ENCODE assay signal across 9 cellular contexts in the genomic region with DNA sequence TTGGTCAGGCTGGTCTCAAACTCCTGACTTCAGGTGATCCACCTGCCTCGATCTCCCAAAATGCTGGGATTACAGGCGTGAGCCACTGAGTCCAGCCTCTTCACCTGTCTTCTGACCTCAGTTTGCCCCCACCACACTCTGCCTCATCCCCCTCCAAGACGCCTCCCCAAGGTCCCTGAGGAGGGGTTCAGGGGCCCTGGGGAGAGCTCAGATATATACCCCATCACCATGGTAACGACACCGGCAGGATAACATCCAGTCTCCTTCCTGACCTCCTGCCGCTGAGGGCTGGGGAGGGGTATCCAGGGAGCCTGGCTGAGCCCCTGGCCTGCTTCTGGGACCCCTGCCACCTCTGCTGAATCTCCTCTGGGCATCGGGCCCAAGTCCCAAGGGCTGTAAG. TPM values are rescaled to one million over a fixed set of nuclear protein-coding genes. Genes with fewer than 3 reads are reported as not detected.
"Had no signal": no experiment of that assay in that cellular context is flagged by ENCODE, and none has a peak within 500 bp of the region (broad histone marks: within the 10 kb centered on the region; RNA-seq: fewer than 3 reads in every experiment).

No MANE protein-coding gene starts in this region.

- H3K27ac ChIP-seq: esophagus squamous epithelium, gastroesophageal sphincter, hepatocyte, parathyroid adenoma, psoas muscle, spleen had no signal

- H2AFZ ChIP-seq: hepatocyte had no signal

- H3K27me3 ChIP-seq: gastroesophageal sphincter, spleen had no signal

- H3K9me3 Mint-ChIP-seq: naive thymus-derived CD8-positive, alpha-beta T cell had no signal

- H3K4me3 ChIP-seq: gastroesophageal sphincter, hepatocyte, psoas muscle had no signal

- H3K4me1 ChIP-seq: parathyroid adenoma had no signal

- H3K36me3 ChIP-seq: esophagus squamous epithelium, gastroesophageal sphincter, spleen had no signal

- H3K27ac Mint-ChIP-seq: naive thymus-derived CD8-positive, alpha-beta T cell had no signal

- H3K36me3 Mint-ChIP-seq: naive thymus-derived CD8-positive, alpha-beta T cell had no signal

- H3K79me2 ChIP-seq: hepatocyte, parathyroid adenoma had no signal

- DNase-seq: esophagus squamous epithelium had no signal

- H3K9me3 ChIP-seq: esophagus squamous epithelium, gastroesophageal sphincter, psoas muscle, spleen had no signal

- H3K9ac ChIP-seq: parathyroid adenoma had no signal

- H3K4me2 ChIP-seq: hepatocyte had no signal

RNA-seq across cellular contexts. Expression of a gene that starts 19.7 kb away (rescaled TPM):
- total RNA-seq: epithelial cell of proximal tubule, esophagus squamous epithelium, hepatocyte, mesenteric fat pad had no signal
